ENCODE assay signal across 8 cellular contexts in the genomic region with DNA sequence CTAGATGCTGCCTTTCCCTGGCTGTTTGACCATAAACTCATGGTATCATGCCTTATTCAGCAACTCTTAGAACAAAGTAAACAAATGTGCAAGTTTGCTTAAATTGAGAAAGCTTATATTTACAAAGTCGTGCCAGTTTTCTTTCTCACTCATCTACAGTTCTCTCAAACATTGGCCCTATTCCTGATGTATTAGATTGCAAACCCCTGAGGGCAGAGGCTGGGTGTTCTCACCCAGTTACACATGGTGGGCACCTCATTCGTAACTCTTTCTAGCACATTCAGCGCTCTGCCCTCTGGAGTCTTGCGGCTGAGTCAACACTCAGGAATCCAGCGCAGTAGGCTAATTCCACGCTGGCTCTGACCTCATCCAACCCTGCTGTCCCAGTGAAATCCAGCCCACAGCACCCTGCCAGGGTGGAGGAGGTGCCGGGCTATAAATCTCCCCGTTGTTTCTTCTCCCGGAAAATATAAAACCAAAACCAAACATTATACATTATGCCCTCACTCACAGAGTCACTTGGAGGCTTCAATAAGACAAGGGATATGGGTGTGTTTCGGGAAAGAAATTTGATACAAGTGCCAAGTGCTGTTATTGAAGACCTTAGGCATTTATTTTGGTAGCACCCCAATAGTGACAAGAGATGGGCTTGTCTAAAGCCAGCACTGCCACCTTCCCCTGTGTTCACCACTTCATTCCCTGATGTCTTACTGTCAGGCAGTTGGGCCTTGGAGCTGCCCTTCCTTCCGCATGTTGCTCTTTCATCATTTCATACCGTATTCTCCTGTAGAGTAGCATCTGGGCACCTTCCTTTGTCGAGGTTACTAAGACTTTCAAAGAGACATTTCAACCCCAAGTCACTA.
DNase-seq lines count a peak whose midpoint lies in the region; ATAC-seq and TF ChIP-seq lines count a peak whose summit lies in the region.

No MANE protein-coding gene starts in this region.

- no peak for TF ChIP-seq CTCF in foreskin fibroblast (IDR thresholded peaks at IDR 0.05; ENCODE audit: low read depth, low read length)

- H3K4me1 ChIP-seq in naive thymus-derived CD4-positive, alpha-beta T cell (ENCODE audit: control insufficient read depth in 2 of 2, insufficient read depth in 2 of 2, low read length in 2 of 2), result no peaks in the 10 kb centered on the region

- no peaks in the 10 kb centered on the region for H3K27me3 Mint-ChIP-seq in naive thymus-derived CD4-positive, alpha-beta T cell
- no peaks in the 10 kb centered on the region for H3K27me3 Mint-ChIP-seq in T-helper 2 cell treated with Interferon-gamma antibody and Interleukin-4, amounts not matched to agents 5 μg/mL and 100 μg/mL, for 36 hours (ENCODE audit: low read depth)

- POLR2A ChIA-PET in naive thymus-derived CD4-positive, alpha-beta T cell (lab: Charles Lee), result no interaction called here

- H3K4me3 Mint-ChIP-seq in naive thymus-derived CD4-positive, alpha-beta T cell, result no peak overlapping the region
- H3K4me3 Mint-ChIP-seq in T-helper 2 cell treated with Interferon-gamma antibody and Interleukin-4, amounts not matched to agents 5 μg/mL and 100 μg/mL, for 36 hours, result no peak overlapping the region

- no peaks in the 10 kb centered on the region for H3K27me3 ChIP-seq in naive thymus-derived CD4-positive, alpha-beta T cell (ENCODE audit: control insufficient read depth in 2 of 2, insufficient read depth in 2 of 2, low read length in 2 of 2)

- H3K27ac Mint-ChIP-seq in naive thymus-derived CD4-positive, alpha-beta T cell, result no peak overlapping the region
- H3K27ac Mint-ChIP-seq in T-helper 2 cell treated with Interferon-gamma antibody and Interleukin-4, amounts not matched to agents 5 μg/mL and 100 μg/mL, for 36 hours, result no peak overlapping the region

- H3K27ac ChIP-seq in naive thymus-derived CD4-positive, alpha-beta T cell (ENCODE audit: low read depth, low read length), result no peak overlapping the region

- H3K4me1 Mint-ChIP-seq in naive thymus-derived CD4-positive, alpha-beta T cell, result peaks cover 0 to 5% (median 0%) of the 10 kb centered on the region in 7 donors
- H3K4me1 Mint-ChIP-seq in T-helper 2 cell treated with Interferon-gamma antibody and Interleukin-4, amounts not matched to agents 5 μg/mL and 100 μg/mL, for 36 hours (ENCODE audit: low read depth), result peaks cover 3% of the 10 kb centered on the region

- no peaks in the 10 kb centered on the region for H3K9me3 Mint-ChIP-seq in naive thymus-derived CD4-positive, alpha-beta T cell
- H3K9me3 Mint-ChIP-seq in T-helper 2 cell treated with Interferon-gamma antibody and Interleukin-4, amounts not matched to agents 5 μg/mL and 100 μg/mL, for 36 hours, result no peaks in the 10 kb centered on the region

- no peaks in the 10 kb centered on the region for H3K36me3 ChIP-seq in naive thymus-derived CD4-positive, alpha-beta T cell (ENCODE audit: control insufficient read depth in 2 of 3, insufficient read depth in 3 of 3, low read length in 3 of 3)

- CTCF ChIA-PET in naive thymus-derived CD4-positive, alpha-beta T cell (lab: Charles Lee), result interaction anchor here (0.7 to 1.7 kb wide), 2 partner anchors 71 to 160 kb away, joined by 3 to 4 read pairs; no protein-coding TSS in a partner anchor

- no peaks in the 10 kb centered on the region for H3K9me3 ChIP-seq in naive thymus-derived CD4-positive, alpha-beta T cell (ENCODE audit: control insufficient read depth in 2 of 3, low read length in 3 of 3)

- H3K36me3 Mint-ChIP-seq in naive thymus-derived CD4-positive, alpha-beta T cell, result peaks cover 0 to 8% (median 0%) of the 10 kb centered on the region in 5 donors
- no peaks in the 10 kb centered on the region for H3K36me3 Mint-ChIP-seq in T-helper 2 cell treated with Interferon-gamma antibody and Interleukin-4, amounts not matched to agents 5 μg/mL and 100 μg/mL, for 36 hours (ENCODE audit: low read depth)

- H3K4me3 ChIP-seq in foreskin fibroblast (ENCODE audit: low read depth in 1 of 2, low read length in 2 of 2), result peak overlapping the region in 1 of 2 donors; percentile 5
- H3K4me3 ChIP-seq in naive thymus-derived CD4-positive, alpha-beta T cell (ENCODE audit: low read length), result no peak overlapping the region

- intact Hi-C loops in naive thymus-derived CD4-positive, alpha-beta T cell (cut with micrococcal nuclease), result no loop called here

- ATAC-seq in naive thymus-derived CD4-positive, alpha-beta T cell, result no peak

- DNase-seq in Daoy (ENCODE audit: low read depth) (peak; percentile 98), RKO (ENCODE audit: low spot score) (peak; percentile 91), foreskin fibroblast (peak; percentile 99), renal cortical epithelial cell (ENCODE audit: low read depth) (peak; percentile 97), Ammon's horn (ENCODE audit: low spot score) (no peak), NCI-H128 (lab: John Stamatoyannopoulos, UW; ENCODE audit: unreplicated experiment) (no peak)
- no peak for DNase-seq in naive thymus-derived CD4-positive, alpha-beta T cell
- no peak for DNase-seq in T-helper 2 cell treated with Interferon-gamma antibody and Interleukin-4, amounts not matched to agents 5 μg/mL and 100 μg/mL, for 36 hours (ENCODE audit: low spot score)

Comparison
In these comparisons a context has a peak if more than half of its experiments do, and no peak if none do; other contexts are left out.
1. DNase-seq: peak in Daoy (single experiment), RKO (single experiment), foreskin fibroblast (2 of 2) and renal cortical epithelial cell (single experiment); none in naive thymus-derived CD4-positive, alpha-beta T cell (0 of 9), T-helper 2 cell treated with Interferon-gamma antibody and Interleukin-4, amounts not matched to agents 5 μg/mL and 100 μg/mL, for 36 hours (single experiment), Ammon's horn (single experiment) and NCI-H128 (single experiment).